11 cellular contexts compared by ENCODE assay signal in genomic region chr22:28976588-28976987, GRCh38.
DNase-seq lines count a peak whose midpoint lies in the region; FAIRE-seq and TF ChIP-seq lines count a peak whose summit lies in the region.
"Had no signal": no experiment of that assay in that cellular context is flagged by ENCODE, and none has a peak within 500 bp of the region (broad histone marks: within the 10 kb centered on the region; RNA-seq: fewer than 3 reads in every experiment).

No MANE protein-coding gene starts in this region.

- H3K9me3 ChIP-seq in right atrium auricular region (no peaks in the 10 kb centered on the region), keratinocyte (ENCODE audit: control insufficient read depth, low read depth, low read length) (no peaks in the 10 kb centered on the region), uterus (no peaks in the 10 kb centered on the region)

- H4K20me1 ChIP-seq in keratinocyte (ENCODE audit: control insufficient read depth, extremely low read depth, insufficient read depth, low read length), result no peaks in the 10 kb centered on the region

- H3K27me3 ChIP-seq in right atrium auricular region, result no peaks in the 10 kb centered on the region
- H3K27me3 ChIP-seq in keratinocyte (ENCODE audit: control insufficient read depth, extremely low read depth, insufficient read depth, low read length), result no peaks in the 10 kb centered on the region
- no peaks in the 10 kb centered on the region for H3K27me3 ChIP-seq in uterus

- TF ChIP-seq POLR2A in uterus (IDR thresholded peaks at IDR 0.05), result no peak

- H3K79me2 ChIP-seq in keratinocyte (ENCODE audit: control insufficient read depth, insufficient read depth, low read length), result peaks cover 1% of the 10 kb centered on the region

- H3K9me1 ChIP-seq in keratinocyte (ENCODE audit: control insufficient read depth, extremely low read depth, insufficient read depth, low read length), result peaks cover 3% of the 10 kb centered on the region

- no peak overlapping the region for H3K4me3 ChIP-seq in right atrium auricular region
- H3K4me3 ChIP-seq in keratinocyte (ENCODE audit: control insufficient read depth in 2 of 3, extremely low read depth in 1 of 3, insufficient read depth in 2 of 3, low read depth in 1 of 3, low read length in 3 of 3), result no peak overlapping the region
- no peak overlapping the region for H3K4me3 ChIP-seq in uterus

- H3K4me1 ChIP-seq in right atrium auricular region (peaks cover 0 to 19% of the 10 kb centered on the region in 2 donors), keratinocyte (ENCODE audit: control insufficient read depth, extremely low read depth, insufficient read depth, low read length) (peaks cover 28% of the 10 kb centered on the region), uterus (peaks cover 0 to 5% of the 10 kb centered on the region in 2 donors)

- H3K9ac ChIP-seq in keratinocyte (ENCODE audit: control insufficient read depth, extremely low read depth, insufficient read depth, low read length), result no peak overlapping the region

- TF ChIP-seq CTCF in right atrium auricular region (IDR thresholded peaks at IDR 0.05), result no peak
- TF ChIP-seq CTCF in keratinocyte (optimal IDR thresholded peaks at IDR 0.05 in 1 of 3, IDR thresholded peaks at IDR 0.05 in 1 of 3, conservative IDR thresholded peaks at IDR 0.05 in 1 of 3; ENCODE audit: extremely low read depth in 1 of 3, insufficient read depth in 2 of 3, low read length in 3 of 3), result no peak
- TF ChIP-seq CTCF in uterus (IDR thresholded peaks at IDR 0.05), result no peak

- H3K36me3 ChIP-seq in right atrium auricular region (no peaks in the 10 kb centered on the region), keratinocyte (ENCODE audit: control insufficient read depth in 2 of 2, extremely low read depth in 1 of 2, insufficient read depth in 2 of 2, low read length in 2 of 2) (no peaks in the 10 kb centered on the region), uterus (no peaks in the 10 kb centered on the region)

- DNase-seq in right atrium auricular region (ENCODE audit: low spot score) (no peak), cardiac septum (ENCODE audit: low spot score) (no peak), amniotic epithelial cell (ENCODE audit: low read depth) (peak; percentile 63), keratinocyte (ENCODE audit: low read depth, low spot score) (peak; percentile 32), uterus (no peak), KG1 (lab: John Stamatoyannopoulos, UW) (no peak), globus pallidus (ENCODE audit: low spot score) (no peak)
- no peak for DNase-seq in activated CD4-positive, alpha-beta T cell treated with anti-CD3 and anti-CD28 coated beads for 4 hours
- DNase-seq: activated naive CD4-positive, alpha-beta T cell treated with anti-CD3 and anti-CD28 coated beads for 36 hours; NCI-H2081; T-helper 17 cell had no signal

- peak overlapping the region; percentile 73 for H3K4me2 ChIP-seq in keratinocyte (ENCODE audit: control insufficient read depth, extremely low read depth, insufficient read depth, low read depth, low read length)

- dilution Hi-C loops in keratinocyte (cut with MboI; ENCODE audit: extremely low pct_ligation_motif_present, low sequenced_read_pairs), result no loop called here

- H3K27ac ChIP-seq in right atrium auricular region (peak overlapping the region; percentile 24 to 47), keratinocyte (ENCODE audit: control insufficient read depth, insufficient read depth, low read length) (no peak overlapping the region), uterus (peak overlapping the region; percentile 55 to 61)

- peak; percentile 46 for FAIRE-seq in keratinocyte (lab: Jason Lieb, UNC)

- no peak overlapping the region for H2AFZ ChIP-seq in keratinocyte (ENCODE audit: control insufficient read depth, low read length)

- intact Hi-C loops in cardiac septum (cut with DNase I) (no loop called here), uterus (cut with DNase I; ENCODE audit: low total_unique reads) (no loop called here)

Comparison
In these comparisons a context has a peak if more than half of its experiments do, and no peak if none do; other contexts are left out.
1. DNase-seq: peak in amniotic epithelial cell (single experiment) and keratinocyte (single experiment); none in right atrium auricular region (single experiment), cardiac septum (single experiment), uterus (0 of 2), KG1 (single experiment), activated CD4-positive, alpha-beta T cell treated with anti-CD3 and anti-CD28 coated beads for 4 hours (0 of 2) and globus pallidus (single experiment).